ENCODE assay signal across 8 cellular contexts in genomic region chr15:43440721-43441281, GRCh38. TPM values are rescaled to one million over a fixed set of nuclear protein-coding genes. Genes with fewer than 3 reads are reported as not detected.
DNase-seq lines count a peak whose midpoint lies in the region; ATAC-seq, FAIRE-seq and TF ChIP-seq lines count a peak whose summit lies in the region.

No MANE protein-coding gene starts in this region.

- no peak overlapping the region; the same call in 1 of the 2 replicates for H3K9ac ChIP-seq in IMR-90 (ENCODE audit: low read depth, low read length)

- TF ChIP-seq POLR2A in IMR-90 (IDR thresholded peaks at IDR 0.05; ENCODE audit: low read depth, low read length), result no peak; the same call in 1 of the 2 replicates

- in situ Hi-C loops in IMR-90 (cut with MboI; ENCODE audit: low sequenced_read_pairs), result no loop called here

- peaks cover 4% of the 10 kb centered on the region for H3K4me1 ChIP-seq in IMR-90 (ENCODE audit: control insufficient read depth, insufficient read depth, low read length)

- TF ChIP-seq CTCF in IMR-90 (conservative IDR thresholded peaks at IDR 0.05; ENCODE audit: low read depth, low read length), result peak; percentile 84
- TF ChIP-seq CTCF in bronchial epithelial cell (IDR thresholded peaks at IDR 0.05; ENCODE audit: insufficient read depth, low read length, severe bottlenecking), result peak; percentile 52

- no peak overlapping the region for H4K91ac ChIP-seq in IMR-90 (ENCODE audit: insufficient read depth, low read depth, low read length)

- CTCF ChIA-PET in IMR-90 (lab: Yijun Ruan, JAX), result interaction anchor here (0.6 to 2.0 kb wide), 7 partner anchors 10 to 75 kb away, joined by 3 to 10 read pairs (median 5); no protein-coding TSS in a partner anchor

- H2AFZ ChIP-seq in IMR-90 (replicated peaks; ENCODE audit: low read length, poor library complexity), result no peak overlapping the region

- H3K9me3 ChIP-seq in IMR-90 (ENCODE audit: control insufficient read depth, insufficient read depth, low read length), result no peaks in the 10 kb centered on the region

- no peak overlapping the region for H3K4me3 ChIP-seq in IMR-90 (ENCODE audit: insufficient read depth, low read depth, low read length)
- no peak overlapping the region for H3K4me3 ChIP-seq in bronchial epithelial cell (ENCODE audit: low read depth, low read length)

- intact Hi-C loops in Right ventricle myocardium inferior (cut with DNase I) (no loop called here), cardiac septum (cut with DNase I) (no loop called here), IMR-90 (cut with micrococcal nuclease) (loop anchor here (1.0 to 10.0 kb wide), 3 partner anchors 70 to 324 kb away; no protein-coding TSS in a partner anchor)

- DNase-seq in Right ventricle myocardium inferior (ENCODE audit: missing footprints), result no peak
- no peak for DNase-seq in cardiac septum (ENCODE audit: low spot score)
- DNase-seq in IMR-90, result peak; percentile 99
- DNase-seq in SIG-M5 (lab: John Stamatoyannopoulos, UW), result peak; percentile 69
- DNase-seq in bronchial epithelial cell (ENCODE audit: low read depth), result peak; percentile 98
- DNase-seq in stimulated activated CD4-positive, alpha-beta T cell treated with anti-CD3 and anti-CD28 coated beads, Interleukin-15, amount 100 ng/mL, for 48 hours (ENCODE audit: low read depth in 2 of 2), result peak; percentile 9 to 14

- no peaks in the 10 kb centered on the region; the same call in 1 of the 2 replicates for H4K20me1 ChIP-seq in IMR-90 (ENCODE audit: insufficient read depth, low read length)

- H3K23ac ChIP-seq in IMR-90 (ENCODE audit: low read depth, low read length), result no peak overlapping the region

- H3K79me1 ChIP-seq in IMR-90 (ENCODE audit: low read depth in 1 of 2, low read length in 2 of 2), result peaks cover 0 to 5% of the 10 kb centered on the region in 2 experiments; a peak in 2 of 4 replicates

- H2BK15ac ChIP-seq in IMR-90 (ENCODE audit: low read depth, low read length), result no peak overlapping the region

- H2BK20ac ChIP-seq in IMR-90 (ENCODE audit: low read depth, low read length), result no peak overlapping the region

- peak overlapping the region; percentile 83 for H2BK5ac ChIP-seq in IMR-90 (ENCODE audit: low read depth, low read length, poor library complexity, severe bottlenecking)

- H2AK9ac ChIP-seq in IMR-90 (replicated peaks; ENCODE audit: low read depth, low read length, poor library complexity), result no peak overlapping the region

- H3K4ac ChIP-seq in IMR-90 (ENCODE audit: low read depth, low read length), result peak overlapping the region; percentile 30

- peak; percentile 89 for TF ChIP-seq RAD21 in IMR-90 (IDR thresholded peaks at IDR 0.05; ENCODE audit: low read length)

- H3K27ac ChIP-seq in IMR-90 (ENCODE audit: insufficient read depth, low read length), result peak overlapping the region; percentile 83; the same call in 1 of the 2 replicates

- H3K9me1 ChIP-seq in IMR-90 (ENCODE audit: insufficient read depth, low read length), result no peaks in the 10 kb centered on the region

- H3K27me3 ChIP-seq in IMR-90 (ENCODE audit: control insufficient read depth, insufficient read depth, low read length), result no peaks in the 10 kb centered on the region
- H3K27me3 ChIP-seq in bronchial epithelial cell (ENCODE audit: control insufficient read depth, insufficient read depth, low read length), result no peaks in the 10 kb centered on the region

- POLR2A ChIA-PET in IMR-90 (lab: Charles Lee; ENCODE audit: unreplicated experiment), result interaction anchor here (1.1 kb wide), 1 partner anchor 12 kb away, joined by 3 read pairs; no protein-coding TSS in a partner anchor

- H2BK120ac ChIP-seq in IMR-90 (ENCODE audit: low read depth, low read length), result no peak overlapping the region; the same call in 1 of the 2 replicates

- no peak overlapping the region; the same call in 1 of the 2 replicates for H3K4me2 ChIP-seq in IMR-90 (ENCODE audit: low read depth, low read length)

- peaks cover 32% of the 10 kb centered on the region for H3K36me3 ChIP-seq in IMR-90 (ENCODE audit: control insufficient read depth, insufficient read depth, low read length)
- H3K36me3 ChIP-seq in bronchial epithelial cell (ENCODE audit: control insufficient read depth, insufficient read depth, low read length), result peaks cover 3% of the 10 kb centered on the region

- FAIRE-seq in bronchial epithelial cell (lab: Jason Lieb, UNC) (peak; percentile 93), islet of Langerhans (lab: Jason Lieb, UNC) (peak; percentile 98)

- 0 out of 2 replicates have a peak overlapping the region, but pooled peaks have one; percentile 8 for H4K5ac ChIP-seq in IMR-90 (ENCODE audit: low read depth, low read length)

- H2AK5ac ChIP-seq in IMR-90 (ENCODE audit: low read depth, low read length), result peak overlapping the region; percentile 83; the same call in 1 of the 2 replicates

- dilution Hi-C loops in IMR-90 (cut with HindIII; ENCODE audit: low sequenced_read_pairs, unreplicated experiment), result no loop called here

- no TSS peak for BruUV-seq in IMR-90 (replicated peaks; lab: Mats Ljungman, UMichigan)

- ATAC-seq in Right ventricle myocardium inferior, result peak; percentile 96
- ATAC-seq in IMR-90 (ENCODE audit: low read depth), result peak; percentile 96
- ATAC-seq in HG03521 (IDR thresholded peaks at IDR 0.05; ENCODE audit: unreplicated experiment), result no peak

- H3K14ac ChIP-seq in IMR-90 (replicated peaks; ENCODE audit: low read depth, low read length), result no peak overlapping the region

- no peak overlapping the region for H3K56ac ChIP-seq in IMR-90 (ENCODE audit: extremely low read depth, insufficient read depth, low read length)

- WGBS in IMR-90 (ENCODE audit: extremely low coverage in 2 of 2, insufficient read length in 1 of 2), 2 experiments, result no CpG with 5 or more reads among the region's 4 CpGs

- H4K8ac ChIP-seq in IMR-90 (ENCODE audit: low read depth in 2 of 2, low read length in 2 of 2), result peak overlapping the region in 1 of 2 experiments; percentile 23; a peak in 1 of 4 replicates

- H3K18ac ChIP-seq in IMR-90 (ENCODE audit: low read depth, low read length), result peak overlapping the region; percentile 14; the same call in 1 of the 2 replicates

TF ChIP-seq in IMR-90, 13 proteins besides CTCF, POLR2A, EP300 and RAD21:
- TF ChIP-seq MAZ (IDR thresholded peaks at IDR 0.05; ENCODE audit: borderline replicate concordance, low read depth, low read length), result no peak
- no peak for TF ChIP-seq CHD1 (IDR thresholded peaks at IDR 0.05; ENCODE audit: low read depth, low read length)
- peak; percentile 98 for TF ChIP-seq NFE2L2 (IDR thresholded peaks at IDR 0.05; ENCODE audit: low read depth, low read length)
- TF ChIP-seq FOS (IDR thresholded peaks at IDR 0.05; ENCODE audit: low read depth, low read length), result peak; percentile 96
- peak; percentile 91 for TF ChIP-seq SMC3 (IDR thresholded peaks at IDR 0.05; ENCODE audit: low read depth, low read length)
- TF ChIP-seq CEBPB (IDR thresholded peaks at IDR 0.05; ENCODE audit: low read depth, low read length), result peak; percentile 96
- TF ChIP-seq RCOR1 (IDR thresholded peaks at IDR 0.05; ENCODE audit: insufficient replicate concordance, low read length), result no peak
- TF ChIP-seq RFX5 (IDR thresholded peaks at IDR 0.05; ENCODE audit: low read depth, low read length), result no peak
- TF ChIP-seq MAFK (IDR thresholded peaks at IDR 0.05; ENCODE audit: low read depth, low read length), result peak; percentile 85
- no peak for TF ChIP-seq MXI1 (IDR thresholded peaks at IDR 0.05; ENCODE audit: borderline replicate concordance, low read depth, low read length)
- TF ChIP-seq BHLHE40 (IDR thresholded peaks at IDR 0.05; ENCODE audit: low read depth, low read length), result peak; percentile 44; the same call in 1 of the 2 replicates
- no peak for TF ChIP-seq USF2 (IDR thresholded peaks at IDR 0.05; ENCODE audit: low read depth, low read length)
- TF ChIP-seq, protein P1, sequence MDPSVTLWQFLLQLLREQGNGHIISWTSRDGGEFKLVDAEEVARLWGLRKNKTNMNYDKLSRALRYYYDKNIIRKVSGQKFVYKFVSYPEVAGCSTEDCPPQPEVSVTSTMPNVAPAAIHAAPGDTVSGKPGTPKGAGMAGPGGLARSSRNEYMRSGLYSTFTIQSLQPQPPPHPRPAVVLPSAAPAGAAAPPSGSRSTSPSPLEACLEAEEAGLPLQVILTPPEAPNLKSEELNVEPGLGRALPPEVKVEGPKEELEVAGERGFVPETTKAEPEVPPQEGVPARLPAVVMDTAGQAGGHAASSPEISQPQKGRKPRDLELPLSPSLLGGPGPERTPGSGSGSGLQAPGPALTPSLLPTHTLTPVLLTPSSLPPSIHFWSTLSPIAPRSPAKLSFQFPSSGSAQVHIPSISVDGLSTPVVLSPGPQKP (IDR thresholded peaks at IDR 0.05; ENCODE audit: borderline replicate concordance, low read depth, low read length), result no peak

RNA-seq across cellular contexts. Expression of gene TP53BP1, which starts 52.2 kb away (rescaled TPM):
- total RNA-seq in Right ventricle myocardium inferior (24.3 TPM), cardiac septum (33.1 TPM), IMR-90 (2012; rRNA removed) (64.5 and 73.9 TPM in 2 replicates), bronchial epithelial cell (28.7 and 29.3 TPM in 2 replicates)
- polyA plus RNA-seq in IMR-90 (2012; rRNA removed), result 33.9 and 36.3 TPM in 2 replicates
- 15.6 and 19.1 TPM in 2 replicates for polyA plus RNA-seq in IMR-90 (2012; cell fraction: cytosol; rRNA removed)
- 46.0 and 100 TPM in 2 replicates for polyA plus RNA-seq in IMR-90 (2012; cell fraction: nucleus; rRNA removed; ENCODE audit: low replicate concordance)

Comparison
In these comparisons a context has a peak if more than half of its experiments do, and no peak if none do; other contexts are left out.
1. DNase-seq: peak in IMR-90 (single experiment), SIG-M5 (single experiment), bronchial epithelial cell (single experiment) and stimulated activated CD4-positive, alpha-beta T cell treated with anti-CD3 and anti-CD28 coated beads, Interleukin-15, amount 100 ng/mL, for 48 hours (2 of 2); none in Right ventricle myocardium inferior (single experiment) and cardiac septum (single experiment).